8 cellular contexts compared by ENCODE assay signal in genomic region chr11:134228625-134229024, GRCh38.
DNase-seq lines count a peak whose midpoint lies in the region; ATAC-seq lines count a peak whose summit lies in the region.

No MANE protein-coding gene starts in this region.

- peak overlapping the region in 1 of 2 donors; percentile 36 for H3K27ac Mint-ChIP-seq in effector memory CD8-positive, alpha-beta T cell

- peaks cover 11% of the 10 kb centered on the region for H3K36me3 Mint-ChIP-seq in effector memory CD8-positive, alpha-beta T cell (ENCODE audit: insufficient read depth)

- peak; percentile 48 for ATAC-seq in GM19397 (IDR thresholded peaks at IDR 0.05; ENCODE audit: unreplicated experiment)
- ATAC-seq in HG03159 (IDR thresholded peaks at IDR 0.05; ENCODE audit: unreplicated experiment) = peak; percentile 49
- ATAC-seq in effector memory CD8-positive, alpha-beta T cell (replicated peaks) = peak; percentile 34

- H3K27me3 Mint-ChIP-seq in effector memory CD8-positive, alpha-beta T cell = no peaks in the 10 kb centered on the region

- H3K9me3 Mint-ChIP-seq in effector memory CD8-positive, alpha-beta T cell = no peaks in the 10 kb centered on the region

- DNase-seq in GM04503 (ENCODE audit: low read depth) (peak; percentile 56), DMS53 (lab: John Stamatoyannopoulos, UW) (no peak), HCEC 1CT (no peak), NCI-H1092 (lab: John Stamatoyannopoulos, UW) (no peak), NCI-H2107 treated with DMSO at 0.1 percent for 48 hours (lab: John Stamatoyannopoulos, UW; ENCODE audit: unreplicated experiment) (no peak)
- peak; percentile 27 to 34 (median 28) for DNase-seq in effector memory CD8-positive, alpha-beta T cell

- peak overlapping the region; percentile 26 to 93 for H3K4me3 Mint-ChIP-seq in effector memory CD8-positive, alpha-beta T cell

- H3K4me1 Mint-ChIP-seq in effector memory CD8-positive, alpha-beta T cell (ENCODE audit: low read depth in 2 of 2) = peaks cover 63 to 76% of the 10 kb centered on the region in 2 donors

Comparison
In these comparisons a context has a peak if more than half of its experiments do, and no peak if none do; other contexts are left out.
1. DNase-seq: peak in GM04503 (single experiment) and effector memory CD8-positive, alpha-beta T cell (3 of 3); none in DMS53 (single experiment), HCEC 1CT (single experiment), NCI-H1092 (single experiment) and NCI-H2107 treated with DMSO at 0.1 percent for 48 hours (single experiment).
2. Peak in every context shown above with its lines, with median percentiles within 50 percentile points of each other: ATAC-seq.